In genomic region chr19:7872306-7873204, GRCh38 we compare ENCODE assay signal across 8 cellular contexts. TPM values are rescaled to one million over a fixed set of nuclear protein-coding genes. Genes with fewer than 3 reads are reported as not detected.
DNase-seq lines count a peak whose midpoint lies in the region; ATAC-seq and TF ChIP-seq lines count a peak whose summit lies in the region.

No MANE protein-coding gene starts in this region.

- no peak overlapping the region for H3K27ac Mint-ChIP-seq in activated T-cell treated with anti-CD3 and anti-CD28 coated beads, Interleukin-2, amount 50 U/mL, for 72 hours
- H3K27ac Mint-ChIP-seq in WTC11: no peak overlapping the region; the same call in 1 of the 2 replicates
- peak overlapping the region in 1 of 6 donors; percentile 82 for H3K27ac Mint-ChIP-seq in immature natural killer cell

- TF ChIP-seq EP300 in stomach (IDR thresholded peaks at IDR 0.05): no peak

- no peaks in the 10 kb centered on the region for H3K9me3 ChIP-seq in stomach

- H3K4me3 ChIP-seq in stomach: peak overlapping the region in 3 of 4 donors; percentile 18 to 35 (median 28)

- H3K27ac ChIP-seq in stomach: peak overlapping the region in 2 of 5 donors; percentile 27 to 54

- H3K36me3 Mint-ChIP-seq in activated T-cell treated with anti-CD3 and anti-CD28 coated beads, Interleukin-2, amount 50 U/mL, for 72 hours (ENCODE audit: insufficient read depth in 2 of 2): no peaks in the 10 kb centered on the region
- H3K36me3 Mint-ChIP-seq in WTC11: no peaks in the 10 kb centered on the region
- no peaks in the 10 kb centered on the region for H3K36me3 Mint-ChIP-seq in immature natural killer cell

- intact Hi-C loops in stomach (cut with DNase I; ENCODE audit: low total_unique reads): no loop called here

- 51 to 69% (median 61%) methylated on average over 27 to 47 of the region's 47 CpGs for WGBS in stomach, 5 donors

- no peak for DNase-seq in activated T-cell treated with anti-CD3 and anti-CD28 coated beads, Interleukin-2, amount 50 U/mL, for 72 hours
- no peak for DNase-seq in activated T-cell treated with anti-CD3 and anti-CD28 coated beads for 4 hours
- no peak for DNase-seq in WTC11 (ENCODE audit: low spot score)
- no peak for DNase-seq in immature natural killer cell
- DNase-seq in stomach: no peak
- no peak for DNase-seq in UCSD-AML1 (lab: John Stamatoyannopoulos, UW; ENCODE audit: unreplicated experiment)
- DNase-seq in middle frontal gyrus (ENCODE audit: extremely low spot score, low spot score): no peak

- peaks cover 8 to 75% (median 39%) of the 10 kb centered on the region in 3 donors for H3K27me3 ChIP-seq in stomach

- peaks cover 27% of the 10 kb centered on the region for H3K27me3 Mint-ChIP-seq in activated T-cell treated with anti-CD3 and anti-CD28 coated beads, Interleukin-2, amount 50 U/mL, for 72 hours (ENCODE audit: low read depth)
- peaks cover 47% of the 10 kb centered on the region for H3K27me3 Mint-ChIP-seq in WTC11 (ENCODE audit: low read depth)
- H3K27me3 Mint-ChIP-seq in immature natural killer cell (ENCODE audit: low read depth in 3 of 3): peaks cover 8 to 29% (median 13%) of the 10 kb centered on the region in 3 donors

- peaks cover 40% of the 10 kb centered on the region for H3K4me1 Mint-ChIP-seq in activated T-cell treated with anti-CD3 and anti-CD28 coated beads, Interleukin-2, amount 50 U/mL, for 72 hours (ENCODE audit: low read depth)
- H3K4me1 Mint-ChIP-seq in WTC11 (peaks cover 19% of the 10 kb centered on the region), immature natural killer cell (peaks cover 14 to 44% of the 10 kb centered on the region in 2 donors)

- POLR2A ChIA-PET in WTC11 (lab: Charles Lee): interaction anchor here (0.9 kb wide), 1 partner anchor 10 kb away, joined by 4 read pairs; no protein-coding TSS in a partner anchor

- H3K9me3 Mint-ChIP-seq in activated T-cell treated with anti-CD3 and anti-CD28 coated beads, Interleukin-2, amount 50 U/mL, for 72 hours: no peaks in the 10 kb centered on the region
- H3K9me3 Mint-ChIP-seq in WTC11 (no peaks in the 10 kb centered on the region), immature natural killer cell (no peaks in the 10 kb centered on the region)

- no peak for ATAC-seq in activated T-cell treated with anti-CD3 and anti-CD28 coated beads, Interleukin-2, amount 50 U/mL, for 72 hours (replicated peaks in 1 of 2)
- ATAC-seq in WTC11 (no peak), HG03039 (IDR thresholded peaks at IDR 0.05; ENCODE audit: unreplicated experiment) (no peak)

- peak overlapping the region; percentile 44 to 65 for H3K4me3 Mint-ChIP-seq in activated T-cell treated with anti-CD3 and anti-CD28 coated beads, Interleukin-2, amount 50 U/mL, for 72 hours
- H3K4me3 Mint-ChIP-seq in WTC11 (peak overlapping the region; percentile 62), immature natural killer cell (peak overlapping the region; percentile 17 to 79 (median 66))

- no peak for TF ChIP-seq POLR2A in stomach (IDR thresholded peaks at IDR 0.05)

- peaks cover 46 to 71% (median 65%) of the 10 kb centered on the region in 4 donors for H3K4me1 ChIP-seq in stomach

- CTCF ChIA-PET in WTC11 (lab: Charles Lee): interaction anchor here (0.7 to 3.8 kb wide), 8 partner anchors 10 to 304 kb away, joined by 3 to 21 read pairs (median 4); partner anchors contain the start of genes MAP2K7 and SNAPC2

- TF ChIP-seq CTCF in WTC11 (IDR thresholded peaks at IDR 0.05): no peak
- TF ChIP-seq CTCF in stomach (IDR thresholded peaks at IDR 0.05): no peak

- H3K36me3 ChIP-seq in stomach: no peaks in the 10 kb centered on the region

TF ChIP-seq in WTC11, 78 proteins besides CTCF, POLR2A, EP300 and RAD21:
- TF ChIP-seq CREB1 (CRISPR knock-in tag; IDR thresholded peaks at IDR 0.05) (no peak), GTF2I (CRISPR knock-in tag; conservative IDR thresholded peaks at IDR 0.05) (peak; percentile 68; the same call in 1 of the 2 replicates), E2F4 (CRISPR knock-in tag; IDR thresholded peaks at IDR 0.05; ENCODE audit: borderline replicate concordance, low read depth) (no peak), FOXK1 (CRISPR knock-in tag; IDR thresholded peaks at IDR 0.05) (peak; percentile 32; the same call in 1 of the 2 replicates), SP1 (CRISPR knock-in tag; conservative IDR thresholded peaks at IDR 0.05) (peak; percentile 20; the same call in 1 of the 2 replicates)
TF ChIP-seq in WTC11: peak in this region for 3.

RNA-seq across cellular contexts. Expression of gene PRR36, which starts 1.6 kb away (rescaled TPM):
- under 1 TPM; 0.63 to 0.96 TPM for total RNA-seq in activated T-cell treated with anti-CD3 and anti-CD28 coated beads, Interleukin-2, amount 50 U/mL, for 72 hours
- 21.9 to 34.3 TPM (median 31.0 TPM) in 3 replicates for total RNA-seq in WTC11 (2021)
- polyA plus RNA-seq in immature natural killer cell: not detected
- total RNA-seq in stomach: under 1 TPM in 1 of 5 donors, not detected in 4; 0.18 TPM
- under 1 TPM; 0.45 to 0.61 (median 0.50) TPM for polyA plus RNA-seq in stomach

RNA-seq across cellular contexts. Expression of gene LRRC8E, which starts 15.8 kb away (rescaled TPM):
- not detected for total RNA-seq in activated T-cell treated with anti-CD3 and anti-CD28 coated beads, Interleukin-2, amount 50 U/mL, for 72 hours
- total RNA-seq in WTC11 (2021) (3.0 to 3.6 TPM (median 3.1 TPM) in 3 replicates), stomach (10 to 100 TPM in 1 of 5 donors, 1 to 10 TPM in 2, under 1 TPM in 1, not detected in 1; 0.58 to 12.5 (median 2.5) TPM)
- polyA plus RNA-seq in immature natural killer cell (not detected), stomach (1 to 10 TPM in 2 of 3 donors, under 1 TPM in 1; 0.93 to 2.1 (median 1.7) TPM)

RNA-seq across cellular contexts. Expression of gene MAP2K7, which starts 31.1 kb away (rescaled TPM):
- 10 to 100 TPM; 40.2 to 40.3 TPM for total RNA-seq in activated T-cell treated with anti-CD3 and anti-CD28 coated beads, Interleukin-2, amount 50 U/mL, for 72 hours
- total RNA-seq in WTC11 (2021) (39.4 to 46.9 TPM (median 46.3 TPM) in 3 replicates), stomach (10 to 100 TPM in 4 of 5 donors, 1 to 10 TPM in 1; 4.1 to 52.2 (median 11.0) TPM)
- polyA plus RNA-seq in immature natural killer cell (1 to 10 TPM; 2.0 to 4.4 (median 2.7) TPM), stomach (10 to 100 TPM; 13.5 to 27.5 (median 15.9) TPM)

RNA-seq across cellular contexts. Expression of gene TGFBR3L, which starts 42.1 kb away (rescaled TPM):
- 1 to 10 TPM; 7.4 to 9.7 TPM for total RNA-seq in activated T-cell treated with anti-CD3 and anti-CD28 coated beads, Interleukin-2, amount 50 U/mL, for 72 hours
- 4.1 to 7.4 TPM (median 6.5 TPM) in 3 replicates for total RNA-seq in WTC11 (2021)
- under 1 TPM in 1 of 3 donors, not detected in 2; 0.86 TPM for polyA plus RNA-seq in immature natural killer cell
- total RNA-seq in stomach: not detected
- 1 to 10 TPM in 1 of 3 donors, not detected in 2; 1.5 TPM for polyA plus RNA-seq in stomach

RNA-seq across cellular contexts. Expression of gene EVI5L, which starts 42.5 kb away (rescaled TPM):
- total RNA-seq in activated T-cell treated with anti-CD3 and anti-CD28 coated beads, Interleukin-2, amount 50 U/mL, for 72 hours: 10 to 100 TPM in 1 of 2 donors, 1 to 10 TPM in 1; 7.8 to 10.4 TPM
- 10.5 to 13.7 TPM (median 13.6 TPM) in 3 replicates for total RNA-seq in WTC11 (2021)
- 1 to 10 TPM; 1.6 to 5.1 (median 2.7) TPM for polyA plus RNA-seq in immature natural killer cell
- 10 to 100 TPM in 2 of 5 donors, 1 to 10 TPM in 3; 4.9 to 31.6 (median 9.3) TPM for total RNA-seq in stomach
- 1 to 10 TPM; 5.1 to 8.2 (median 7.8) TPM for polyA plus RNA-seq in stomach

Comparison
In these comparisons a context has a peak if more than half of its experiments do, and no peak if none do; other contexts are left out.
1. RNA of gene PRR36, which starts 1.6 kb away (total RNA-seq): 21.9 to 34.3 TPM in WTC11; 0.63 to 0.96 TPM in activated T-cell treated with anti-CD3 and anti-CD28 coated beads, Interleukin-2, amount 50 U/mL, for 72 hours and 0.18 TPM in stomach; every median in the first group is over 10 times any median in the second.
2. Peak in every context shown above with its lines, with median percentiles within 50 percentile points of each other: H3K4me3 Mint-ChIP-seq.